In the genomic region with DNA sequence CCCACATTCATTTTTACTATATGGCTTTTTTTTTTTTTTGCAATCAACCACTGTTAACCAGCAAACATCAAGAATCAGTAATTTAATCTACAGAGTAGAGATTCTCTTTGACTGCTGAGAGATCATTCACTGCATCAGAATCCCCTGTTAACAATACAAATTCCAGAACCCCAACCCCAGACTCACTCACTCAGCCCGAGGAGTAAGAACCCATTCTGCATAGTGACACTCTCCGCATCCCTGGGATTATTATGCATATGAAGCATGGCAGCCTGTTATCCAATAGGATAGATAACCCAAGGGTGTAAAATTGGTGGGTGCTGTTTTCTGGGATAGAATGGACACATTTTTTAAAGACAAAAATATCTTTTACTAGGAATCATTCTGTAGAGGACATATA, we compare ENCODE assay signal across 29 cellular contexts.
"Had no signal": no experiment of that assay in that cellular context is flagged by ENCODE, and none has a peak within 500 bp of the region (broad histone marks: within the 10 kb centered on the region; RNA-seq: fewer than 3 reads in every experiment).

No MANE protein-coding gene starts in this region.

- H3K9me3 ChIP-seq: ascending aorta had no signal

- H3K27ac ChIP-seq: ascending aorta, cardiac muscle cell, KMS-11, PC-9, RWPE1, WERI-Rb-1 had no signal

- H3K9ac ChIP-seq: KMS-11 had no signal

- H2AFZ ChIP-seq: PC-9 had no signal

- H3K4me1 Mint-ChIP-seq: activated CD4-positive, alpha-beta T cell treated with anti-CD3 and anti-CD28 coated beads, Interleukin-2, amount 10 ng/mL, durations not matched to agents 24 days and 14 days; activated naive CD8-positive, alpha-beta T cell treated with anti-CD3 and anti-CD28 coated beads for 36 hours; central memory CD8-positive, alpha-beta T cell had no signal

- DNase-seq: activated CD4-positive, alpha-beta T cell treated with anti-CD3 and anti-CD28 coated beads, Interleukin-2, amount 10 ng/mL, durations not matched to agents 24 days and 14 days; activated CD4-positive, alpha-beta T cell treated with anti-CD3 and anti-CD28 coated beads, Interleukin-2, amount 50 U/mL, for 4 hours; activated CD8-positive, alpha-beta T cell treated with anti-CD3 and anti-CD28 coated beads for 36 hours; activated naive CD4-positive, alpha-beta T cell treated with anti-CD3 and anti-CD28 coated beads, Interleukin-2, amount 50 U/mL, for 16 hours; activated naive CD8-positive, alpha-beta T cell treated with anti-CD3 and anti-CD28 coated beads for 36 hours; activated T-cell treated with anti-CD3 and anti-CD28 coated beads, Interleukin-2, amount 50 U/mL, for 4 hours; amygdala; MM.1S; MV-4-11; NCI-H1092; NCI-H1436 treated with DMSO at 0.1 percent for 48 hours; NCI-H1694 treated with DMSO at 0.1 percent for 48 hours; NCI-H2029; NCI-H510A; NCI-H526; NCI-H748 treated with DMSO at 0.1 percent for 48 hours; NK-92 treated with Interleukin-12 subunit alpha and Interleukin-12 subunit beta, amount 100 ng/mL, for 24 hours; PC-9; SIG-M5; T1000; WERI-Rb-1 had no signal

- ATAC-seq: activated CD8-positive, alpha-beta T cell treated with anti-CD3 and anti-CD28 coated beads for 36 hours; activated T-cell treated with anti-CD3 and anti-CD28 coated beads, Interleukin-2, amount 50 U/mL, for 4 hours; Right ventricle myocardium inferior; SK-N-SH treated with all-trans-retinoic acid at 6 μM for 48 hours had no signal

- H3K4me1 ChIP-seq: ascending aorta had no signal

- H3K4me3 Mint-ChIP-seq: activated CD4-positive, alpha-beta T cell treated with anti-CD3 and anti-CD28 coated beads, Interleukin-2, amount 10 ng/mL, durations not matched to agents 24 days and 14 days; activated CD8-positive, alpha-beta T cell treated with anti-CD3 and anti-CD28 coated beads for 36 hours; activated naive CD8-positive, alpha-beta T cell treated with anti-CD3 and anti-CD28 coated beads for 36 hours; activated T-cell treated with anti-CD3 and anti-CD28 coated beads, Interleukin-2, amount 50 U/mL, for 4 hours; activated T-helper 1 cell treated with anti-CD3 and anti-CD28 coated beads, Interleukin-12 subunit alpha, Interleukin-12 subunit beta, Interleukin-2, Interleukin-4 antibody, amounts not matched to agents 30 ng/mL and 10 ng/mL and 1 ng/mL, durations not matched to agents 14 hours and 24 hours and 36 hours; central memory CD8-positive, alpha-beta T cell had no signal

- H3K27me3 Mint-ChIP-seq: activated CD4-positive, alpha-beta T cell treated with anti-CD3 and anti-CD28 coated beads, Interleukin-2, amount 10 ng/mL, durations not matched to agents 24 days and 14 days; central memory CD8-positive, alpha-beta T cell had no signal

- H3K9me3 Mint-ChIP-seq: activated CD4-positive, alpha-beta T cell treated with anti-CD3 and anti-CD28 coated beads, Interleukin-2, amount 10 ng/mL, durations not matched to agents 24 days and 14 days; activated CD8-positive, alpha-beta T cell treated with anti-CD3 and anti-CD28 coated beads for 36 hours; activated T-helper 1 cell treated with anti-CD3 and anti-CD28 coated beads, Interleukin-12 subunit alpha, Interleukin-12 subunit beta, Interleukin-2, Interleukin-4 antibody, amounts not matched to agents 30 ng/mL and 10 ng/mL and 1 ng/mL, durations not matched to agents 14 hours and 24 hours and 36 hours; central memory CD8-positive, alpha-beta T cell had no signal

- H3K27ac Mint-ChIP-seq: activated CD4-positive, alpha-beta T cell treated with anti-CD3 and anti-CD28 coated beads, Interleukin-2, amount 10 ng/mL, durations not matched to agents 24 days and 14 days; activated CD8-positive, alpha-beta T cell treated with anti-CD3 and anti-CD28 coated beads for 36 hours; activated naive CD8-positive, alpha-beta T cell treated with anti-CD3 and anti-CD28 coated beads for 36 hours; activated T-helper 1 cell treated with anti-CD3 and anti-CD28 coated beads, Interleukin-12 subunit alpha, Interleukin-12 subunit beta, Interleukin-2, Interleukin-4 antibody, amounts not matched to agents 30 ng/mL and 10 ng/mL and 1 ng/mL, durations not matched to agents 14 hours and 24 hours and 36 hours had no signal

- H3K27me3 ChIP-seq: ascending aorta, cardiac muscle cell had no signal

- H3K4me2 ChIP-seq: KMS-11, PC-9 had no signal

- H3K36me3 Mint-ChIP-seq: activated naive CD8-positive, alpha-beta T cell treated with anti-CD3 and anti-CD28 coated beads for 36 hours had no signal
